Comparison of ENCODE assay signal across 1 cellular context in genomic region chr19:42197375-42197817, GRCh38.
A peak's percentile ranks its signal among the peaks of the same experiment; 100 is the strongest.
TF ChIP-seq lines count a peak whose summit lies in the region.

No MANE protein-coding gene starts in this region.

TF ChIP-seq in GM12878, 131 proteins besides CTCF, POLR2A, EP300 and RAD21:
- TF ChIP-seq ZNF217 (IDR thresholded peaks at IDR 0.05) (no peak), RUNX3 (IDR thresholded peaks at IDR 0.05; ENCODE audit: low read length) (0 out of 2 replicates have a peak, but pooled peaks have one; percentile 6)
